35 cellular contexts compared by ENCODE assay signal in genomic region chr5:132116072-132116471, GRCh38. TPM values are rescaled to one million over a fixed set of nuclear protein-coding genes. Genes with fewer than 3 reads are reported as not detected.
"Had no signal": no experiment of that assay in that cellular context is flagged by ENCODE, and none has a peak within 500 bp of the region (broad histone marks: within the 10 kb centered on the region; RNA-seq: fewer than 3 reads in every experiment).

No MANE protein-coding gene starts in this region.

- H3K27me3 Mint-ChIP-seq: activated CD4-positive, alpha-beta T cell treated with anti-CD3 and anti-CD28 coated beads for 36 hours; activated CD8-positive, alpha-beta memory T cell treated with anti-CD3 and anti-CD28 coated beads, Interleukin-2, amount 10 ng/mL, durations not matched to agents 7 days and 5 days; central memory CD8-positive, alpha-beta T cell; naive B cell; stimulated activated naive B cell treated with anti-CD40 and anti-IgM and Interleukin-4, amounts not matched to agents 10 μg/mL and 1 μg/mL and 100 μg/mL, for 72 hours had no signal

- H3K4me3 Mint-ChIP-seq: activated CD4-positive, alpha-beta T cell treated with anti-CD3 and anti-CD28 coated beads for 36 hours; activated CD8-positive, alpha-beta memory T cell treated with anti-CD3 and anti-CD28 coated beads, Interleukin-2, amount 10 ng/mL, durations not matched to agents 7 days and 5 days; central memory CD8-positive, alpha-beta T cell; dendritic cell treated with granulocyte-macrophage colony-stimulating factor and Interleukin-4, amounts not matched to agents 40 ng/mL and 50 ng/mL, for 4 days; endodermal cell; mesothelial cell of epicardium; naive B cell; neural crest cell; stimulated activated naive B cell treated with anti-CD40 and anti-IgM and Interleukin-4, amounts not matched to agents 10 μg/mL and 1 μg/mL and 100 μg/mL, for 72 hours had no signal

- H3K9me3 ChIP-seq: pancreas, prostate gland had no signal

- DNase-seq: activated CD4-positive, alpha-beta T cell treated with anti-CD3 and anti-CD28 coated beads for 36 hours; activated CD4-positive, alpha-beta T cell treated with anti-CD3 and anti-CD28 coated beads, Interleukin-2, amount 50 U/mL, for 48 hours; activated CD4-positive, CD25-positive, alpha-beta regulatory T cell; activated CD8-positive, alpha-beta memory T cell treated with anti-CD3 and anti-CD28 coated beads, Interleukin-2, amount 10 ng/mL, durations not matched to agents 7 days and 5 days; activated gamma-delta T cell treated with Interleukin-2 at 50 U/mL for 16 hours; activated naive CD4-positive, alpha-beta T cell treated with anti-CD3 and anti-CD28 coated beads, Interleukin-2, amount 50 U/mL, for 16 hours; anterior cingulate cortex; foreskin fibroblast; head of caudate nucleus; hippocampal formation; kidney; left colon; mammary epithelial cell; naive B cell; nucleus accumbens; pancreas; retina; sigmoid colon; small intestine; stimulated activated CD4-positive, alpha-beta T cell treated with anti-CD3 and anti-CD28 coated beads, Interleukin-4, amount 100 ng/mL, for 4 hours; stimulated activated CD8-positive, alpha-beta memory T cell treated with anti-CD3 and anti-CD28 coated beads, Interleukin-4, amount 100 ng/mL, for 48 hours; stimulated activated naive B cell treated with anti-CD40 and anti-IgM and Interleukin-4, amounts not matched to agents 10 μg/mL and 1 μg/mL and 100 μg/mL, for 72 hours had no signal

- H3K4me3 ChIP-seq: pancreas, prostate gland, sigmoid colon, tibial nerve had no signal

- H3K4me1 Mint-ChIP-seq: endodermal cell, mesothelial cell of epicardium, neural crest cell had no signal

- H3K27me3 ChIP-seq: pancreas, sigmoid colon, tibial nerve had no signal

- H3K27ac Mint-ChIP-seq: dendritic cell treated with granulocyte-macrophage colony-stimulating factor and Interleukin-4, amounts not matched to agents 40 ng/mL and 50 ng/mL, for 4 days; endodermal cell; mesothelial cell of epicardium; naive B cell; stimulated activated naive B cell treated with anti-CD40 and anti-IgM and Interleukin-4, amounts not matched to agents 10 μg/mL and 1 μg/mL and 100 μg/mL, for 72 hours; T-helper 2 cell treated with Interferon-gamma antibody and Interleukin-4, amounts not matched to agents 5 μg/mL and 100 μg/mL, for 36 hours had no signal

- H3K36me3 Mint-ChIP-seq: mesothelial cell of epicardium had no signal

- H3K9me3 Mint-ChIP-seq: central memory CD8-positive, alpha-beta T cell; endodermal cell; neural crest cell; stimulated activated naive B cell treated with anti-CD40 and anti-IgM and Interleukin-4, amounts not matched to agents 10 μg/mL and 1 μg/mL and 100 μg/mL, for 72 hours had no signal

- H3K4me1 ChIP-seq: pancreas, prostate gland, sigmoid colon, tibial nerve had no signal

- H3K36me3 ChIP-seq: pancreas, prostate gland, sigmoid colon, tibial nerve had no signal

- H3K27ac ChIP-seq: pancreas, prostate gland, sigmoid colon, tibial nerve had no signal

- ATAC-seq: esophagus mucosa; left colon; pancreas; stimulated activated naive B cell treated with anti-CD40 and anti-IgM and Interleukin-4, amounts not matched to agents 10 μg/mL and 1 μg/mL and 100 μg/mL, for 72 hours had no signal

RNA-seq across cellular contexts. Expression of gene CSF2, which starts 42.5 kb away (rescaled TPM):
- total RNA-seq: bronchial epithelial cell, endodermal cell, esophagus mucosa, kidney, left colon, liver, mesothelial cell of epicardium, neural crest cell, prostate gland, sigmoid colon, temporal lobe, tibial nerve, ureter had no signal

RNA-seq across cellular contexts. Expression of gene IL3, which starts 55.6 kb away (rescaled TPM):
- total RNA-seq: bronchial epithelial cell, endodermal cell, esophagus mucosa, kidney, left colon, liver, mammary epithelial cell, mesothelial cell of epicardium, neural crest cell, pancreas, prostate gland, sigmoid colon, temporal lobe, tibial nerve, ureter had no signal
